ENCODE assay signal across 12 cellular contexts in the genomic region with DNA sequence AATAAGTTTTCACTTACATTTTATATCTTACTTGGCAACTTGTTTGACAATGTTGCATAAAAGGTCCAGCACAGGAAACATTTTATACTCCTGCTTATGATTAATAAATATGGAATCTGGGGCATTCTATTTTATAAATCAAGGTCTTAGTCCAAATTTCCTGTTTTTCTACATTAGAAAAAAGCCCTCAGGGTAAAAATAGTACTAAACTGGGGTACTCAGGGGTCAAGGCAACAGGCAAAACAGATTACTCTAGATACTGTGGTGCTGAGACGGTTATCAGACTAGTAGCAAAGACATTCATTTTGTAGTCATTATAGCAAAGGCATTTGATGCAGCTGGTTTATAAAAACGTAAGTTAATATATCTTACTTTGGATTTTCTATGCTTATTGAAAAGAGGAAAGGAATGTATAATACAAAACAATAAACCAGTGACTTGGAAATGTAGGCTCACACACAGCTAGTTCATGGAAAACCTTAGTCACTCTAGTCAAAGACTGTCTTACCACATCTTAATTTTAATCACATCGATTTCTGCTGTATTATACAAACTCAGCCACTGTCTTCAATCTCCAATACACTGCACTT. TPM values are rescaled to one million over a fixed set of nuclear protein-coding genes. Genes with fewer than 3 reads are reported as not detected.
DNase-seq lines count a peak whose midpoint lies in the region; ATAC-seq, FAIRE-seq and TF ChIP-seq lines count a peak whose summit lies in the region.
"Had no signal": no experiment of that assay in that cellular context is flagged by ENCODE, and none has a peak within 500 bp of the region (broad histone marks: within the 10 kb centered on the region; RNA-seq: fewer than 3 reads in every experiment).

No MANE protein-coding gene starts in this region.

- H3K9me3 ChIP-seq in heart left ventricle, result peaks cover 0 to 22% (median 13%) of the 10 kb centered on the region in 12 donors
- H3K9me3 ChIP-seq in upper lobe of right lung, result peaks cover 8% of the 10 kb centered on the region
- H3K9me3 ChIP-seq: ovary had no signal

- no peaks in the 10 kb centered on the region for H3K36me3 ChIP-seq in heart left ventricle
- H3K36me3 ChIP-seq in bronchial epithelial cell (ENCODE audit: control insufficient read depth, insufficient read depth, low read length), result no peaks in the 10 kb centered on the region
- no peaks in the 10 kb centered on the region for H3K36me3 ChIP-seq in upper lobe of right lung
- H3K36me3 ChIP-seq: ovary had no signal

- H3K27ac ChIP-seq in heart left ventricle, result peak overlapping the region; percentile 10 to 80 (median 66)
- H3K27ac ChIP-seq in upper lobe of right lung, result peak overlapping the region; percentile 37

- FAIRE-seq in bronchial epithelial cell (lab: Jason Lieb, UNC), result no peak

- DNase-seq in heart left ventricle (no peak), Right ventricle myocardium superior (no peak), bronchial epithelial cell (ENCODE audit: low read depth) (peak; percentile 38), left kidney (ENCODE audit: low read depth, low spot score) (peak; percentile 13), upper lobe of right lung (no peak)
- DNase-seq in effector CD8-positive, alpha-beta T cell (lab: John Stamatoyannopoulos, UW), result no peak
- DNase-seq in stimulated activated naive CD4-positive, alpha-beta T cell treated with Interleukin-2 at 50 U/mL for 16 hours (lab: John Stamatoyannopoulos, UW), result no peak
- DNase-seq: activated T-cell treated with anti-CD3 and anti-CD28 coated beads, Interleukin-2, amount 50 U/mL, for 72 hours; AML-193; NCI-H1417; ovary had no signal

- TF ChIP-seq POLR2A in heart left ventricle (IDR thresholded peaks at IDR 0.05), result no peak

- 27 to 48% (median 32%) methylated on average over 3 of the region's 3 CpGs for WGBS in heart left ventricle, 4 donors

- intact Hi-C loops in heart left ventricle (cut with DNase I), result loop anchor here in 7 of 10 donors (5.0 to 10.0 kb wide), 8 partner anchors 52 to 317 kb away; no protein-coding TSS in a partner anchor
- intact Hi-C loops in Right ventricle myocardium superior (cut with DNase I), result no loop called here
- intact Hi-C loops in upper lobe of right lung (cut with DNase I), result no loop called here

- no peak overlapping the region for H3K4me3 ChIP-seq in heart left ventricle
- H3K4me3 ChIP-seq in bronchial epithelial cell (ENCODE audit: low read depth, low read length), result no peak overlapping the region
- H3K4me3 ChIP-seq in upper lobe of right lung, result no peak overlapping the region
- H3K4me3 ChIP-seq: ovary had no signal

- H3K4me1 ChIP-seq in heart left ventricle, result peaks cover 0 to 64% (median 44%) of the 10 kb centered on the region in 12 donors
- peaks cover 10% of the 10 kb centered on the region for H3K4me1 ChIP-seq in upper lobe of right lung

- no peak for TF ChIP-seq CTCF in heart left ventricle (IDR thresholded peaks at IDR 0.05)
- no peak for TF ChIP-seq CTCF in bronchial epithelial cell (IDR thresholded peaks at IDR 0.05; ENCODE audit: insufficient read depth, low read length, severe bottlenecking)
- TF ChIP-seq CTCF in upper lobe of right lung (IDR thresholded peaks at IDR 0.05), result no peak

- no peaks in the 10 kb centered on the region for H3K27me3 ChIP-seq in heart left ventricle
- H3K27me3 ChIP-seq in bronchial epithelial cell (ENCODE audit: control insufficient read depth, insufficient read depth, low read length), result no peaks in the 10 kb centered on the region
- H3K27me3 ChIP-seq in upper lobe of right lung, result no peaks in the 10 kb centered on the region
- H3K27me3 ChIP-seq: ovary had no signal

- ATAC-seq in heart left ventricle (peak in 1 of 4 donors; percentile 28), Right ventricle myocardium superior (ENCODE audit: poor library complexity) (no peak), upper lobe of right lung (no peak), HG02588 (IDR thresholded peaks at IDR 0.05; ENCODE audit: unreplicated experiment) (no peak)
- ATAC-seq: activated T-cell treated with anti-CD3 and anti-CD28 coated beads, Interleukin-2, amount 50 U/mL, for 72 hours had no signal

RNA-seq across cellular contexts. Expression of a gene that starts 45.4 kb away (rescaled TPM):
- total RNA-seq in heart left ventricle (100 to 1,000 TPM in 1 of 9 donors, 10 to 100 TPM in 8; 47.0 to 120 (median 77.4) TPM), Right ventricle myocardium superior (39.3 TPM), bronchial epithelial cell (1.1 and 6.3 TPM in 2 replicates), upper lobe of right lung (43.2 TPM)
- 10 to 100 TPM; 18.2 to 77.3 TPM for polyA plus RNA-seq in heart left ventricle

Comparison
In these comparisons a context has a peak if more than half of its experiments do, and no peak if none do; other contexts are left out.
1. intact Hi-C loops: an anchor here in heart left ventricle (5.0 to 10.0 kb wide); none called in Right ventricle myocardium superior and upper lobe of right lung.
2. DNase-seq: peak in bronchial epithelial cell (single experiment) and left kidney (single experiment); none in heart left ventricle (0 of 5), Right ventricle myocardium superior (single experiment), upper lobe of right lung (single experiment), effector CD8-positive, alpha-beta T cell (single experiment) and stimulated activated naive CD4-positive, alpha-beta T cell treated with Interleukin-2 at 50 U/mL for 16 hours (single experiment).